34 cellular contexts compared by ENCODE assay signal in genomic region chr17:81139428-81139827, GRCh38. TPM values are rescaled to one million over a fixed set of nuclear protein-coding genes. Genes with fewer than 3 reads are reported as not detected.
"Had no signal": no experiment of that assay in that cellular context is flagged by ENCODE, and none has a peak within 500 bp of the region (broad histone marks: within the 10 kb centered on the region; RNA-seq: fewer than 3 reads in every experiment).

No MANE protein-coding gene starts in this region.

- H3K27me3 Mint-ChIP-seq: activated CD4-positive, alpha-beta T cell treated with anti-CD3 and anti-CD28 coated beads, Interleukin-2, amount 10 ng/mL, durations not matched to agents 7 days and 5 days; activated naive CD8-positive, alpha-beta T cell treated with anti-CD3 and anti-CD28 coated beads, Interleukin-2, amount 50 U/mL, for 24 hours; brain had no signal

- ATAC-seq: activated naive CD4-positive, alpha-beta T cell treated with anti-CD3 and anti-CD28 coated beads, Interleukin-2, amount 50 U/mL, for 72 hours; activated naive CD8-positive, alpha-beta T cell treated with anti-CD3 and anti-CD28 coated beads, Interleukin-2, amount 50 U/mL, for 24 hours; activated T-cell treated with anti-CD3 and anti-CD28 coated beads, Interleukin-2, amount 50 U/mL, for 4 hours; Panc1; Right ventricle myocardium inferior; T-cell had no signal

- H3K36me3 ChIP-seq: cardiac muscle cell had no signal

- H3K4me1 Mint-ChIP-seq: activated CD4-positive, alpha-beta T cell treated with anti-CD3 and anti-CD28 coated beads, Interleukin-2, amount 10 ng/mL, durations not matched to agents 7 days and 5 days; T-cell had no signal

- H3K27ac ChIP-seq: cardiac muscle cell, SK-N-MC had no signal

- H3K4me3 ChIP-seq: cardiac muscle cell, SK-N-MC had no signal

- H3K27me3 ChIP-seq: cardiac muscle cell had no signal

- FAIRE-seq: astrocyte, TTC549 had no signal

- H3K36me3 Mint-ChIP-seq: activated CD4-positive, alpha-beta memory T cell treated with anti-CD3 and anti-CD28 coated beads for 36 hours; brain; T-cell had no signal

- H3K27ac Mint-ChIP-seq: activated CD4-positive, alpha-beta T cell treated with anti-CD3 and anti-CD28 coated beads, Interleukin-2, amount 10 ng/mL, durations not matched to agents 7 days and 5 days; activated naive CD4-positive, alpha-beta T cell treated with anti-CD3 and anti-CD28 coated beads, Interleukin-2, amount 50 U/mL, for 72 hours; activated naive CD8-positive, alpha-beta T cell treated with anti-CD3 and anti-CD28 coated beads, Interleukin-2, amount 50 U/mL, for 24 hours had no signal

- H3K9me3 Mint-ChIP-seq: activated T-cell treated with anti-CD3 and anti-CD28 coated beads, Interleukin-2, amount 50 U/mL, for 4 hours; T-cell had no signal

- DNase-seq: activated CD4-positive, alpha-beta memory T cell treated with anti-CD3 and anti-CD28 coated beads for 36 hours; activated CD4-positive, alpha-beta T cell treated with anti-CD3 and anti-CD28 coated beads, Interleukin-2, amount 10 ng/mL, durations not matched to agents 7 days and 5 days; activated CD4-positive, CD25-positive, alpha-beta regulatory T cell; activated CD8-positive, alpha-beta memory T cell treated with anti-CD3 and anti-CD28 coated beads for 24 hours; activated effector memory CD4-positive, alpha-beta T cell treated with anti-CD3 and anti-CD28 coated beads, Interleukin-2, amount 50 U/mL, for 16 hours; activated naive CD4-positive, alpha-beta T cell treated with Interleukin-2 at 50 U/mL for 16 hours; activated naive CD8-positive, alpha-beta T cell treated with anti-CD3 and anti-CD28 coated beads, Interleukin-2, amount 50 U/mL, for 24 hours; activated T-cell treated with anti-CD3 and anti-CD28 coated beads, Interleukin-2, amount 50 U/mL, for 4 hours; amniotic stem cell; KG1; NCI-H1092 treated with DMSO at 0.1 percent for 48 hours; NCI-H1417 treated with DMSO at 0.1 percent for 48 hours; NCI-H1694; NCI-H2029; NCI-H345; NCI-H510A; NCI-H526 treated with DMSO at 0.1 percent for 48 hours; NCI-H82; NK-92 treated with Interleukin-12 subunit alpha and Interleukin-12 subunit beta, amount 100 ng/mL, for 24 hours; OCI-M1; RPMI8226; T-cell; T-helper 2 cell; T1000 had no signal

- H3K4me3 Mint-ChIP-seq: activated CD4-positive, alpha-beta memory T cell treated with anti-CD3 and anti-CD28 coated beads for 36 hours; activated CD4-positive, alpha-beta T cell treated with anti-CD3 and anti-CD28 coated beads, Interleukin-2, amount 10 ng/mL, durations not matched to agents 7 days and 5 days; activated naive CD8-positive, alpha-beta T cell treated with anti-CD3 and anti-CD28 coated beads, Interleukin-2, amount 50 U/mL, for 24 hours; activated T-cell treated with anti-CD3 and anti-CD28 coated beads, Interleukin-2, amount 50 U/mL, for 4 hours; brain; T-cell had no signal

RNA-seq across cellular contexts. Expression of gene PVALEF, which starts 25.9 kb away (rescaled TPM):
- total RNA-seq: activated CD4-positive, alpha-beta memory T cell treated with anti-CD3 and anti-CD28 coated beads for 36 hours; activated CD4-positive, alpha-beta T cell treated with anti-CD3 and anti-CD28 coated beads, Interleukin-2, amount 10 ng/mL, durations not matched to agents 7 days and 5 days; activated naive CD4-positive, alpha-beta T cell treated with anti-CD3 and anti-CD28 coated beads, Interleukin-2, amount 50 U/mL, for 72 hours; activated T-cell treated with anti-CD3 and anti-CD28 coated beads, Interleukin-2, amount 50 U/mL, for 4 hours; astrocyte; LHCN-M2; M059J; Right ventricle myocardium inferior; T-cell had no signal

RNA-seq across cellular contexts. Expression of gene AATK, which starts 26.6 kb away (rescaled TPM):
- total RNA-seq: M059J had no signal
